In genomic region chr10:58164517-58164916, GRCh38 we compare ENCODE assay signal across 28 cellular contexts.
"Had no signal": no experiment of that assay in that cellular context is flagged by ENCODE, and none has a peak within 500 bp of the region (broad histone marks: within the 10 kb centered on the region; RNA-seq: fewer than 3 reads in every experiment).

No MANE protein-coding gene starts in this region.

- ATAC-seq: activated CD4-positive, CD25-positive, alpha-beta regulatory T cell treated with anti-CD3 and anti-CD28 coated beads, Interleukin-2, amount 50 U/mL, for 24 hours; activated CD8-positive, alpha-beta T cell treated with anti-CD3 and anti-CD28 coated beads, Interleukin-2, amount 10 ng/mL, durations not matched to agents 7 days and 5 days; Panc1 had no signal

- H3K27ac ChIP-seq: cardiac muscle cell, RWPE1, SJCRH30, WERI-Rb-1 had no signal

- H3K9ac ChIP-seq: SK-N-SH had no signal

- H3K4me2 ChIP-seq: SK-N-SH had no signal

- H3K36me3 ChIP-seq: cardiac muscle cell, MG63, SJCRH30, WERI-Rb-1 had no signal

- H3K27me3 ChIP-seq: cardiac muscle cell, SJCRH30 had no signal

- H3K9me3 ChIP-seq: MG63, SJCRH30, SK-N-SH had no signal

- H3K4me1 ChIP-seq: SJCRH30 had no signal

- DNase-seq: activated CD4-positive, alpha-beta T cell treated with anti-CD3 and anti-CD28 coated beads for 4 hours; activated CD4-positive, alpha-beta T cell treated with anti-CD3 and anti-CD28 coated beads, Interleukin-2, amount 50 U/mL, for 4 hours; activated CD8-positive, alpha-beta memory T cell treated with anti-CD3 and anti-CD28 coated beads, Interleukin-2, amount 50 U/mL, for 48 hours; activated CD8-positive, alpha-beta T cell treated with anti-CD3 and anti-CD28 coated beads, Interleukin-2, amount 10 ng/mL, durations not matched to agents 7 days and 5 days; activated effector memory CD4-positive, alpha-beta T cell treated with Interleukin-2 at 50 U/mL for 16 hours; activated naive CD4-positive, alpha-beta T cell; activated T-cell treated with anti-CD3 and anti-CD28 coated beads, Interleukin-2, amount 50 U/mL, for 1 hour; aorta; MG63; MV-4-11; NCI-H1092 treated with DMSO at 0.1 percent for 48 hours; NCI-H1417 treated with DMSO at 0.1 percent for 48 hours; NCI-H1694; NCI-H2029; NCI-H2107; NCI-H345; NCI-H510A; NCI-H526 treated with DMSO at 0.1 percent for 48 hours; NCI-H82; Right ventricle myocardium superior; SJCRH30; SK-N-SH; T-helper 1 cell; WERI-Rb-1 had no signal

- H3K4me3 ChIP-seq: cardiac muscle cell, MG63, SJCRH30 had no signal
